13 cellular contexts compared by ENCODE assay signal in genomic region chr1:143497374-143497747, GRCh38.
DNase-seq lines count a peak whose midpoint lies in the region; ATAC-seq and TF ChIP-seq lines count a peak whose summit lies in the region.
"Had no signal": no experiment of that assay in that cellular context is flagged by ENCODE, and none has a peak within 500 bp of the region (broad histone marks: within the 10 kb centered on the region; RNA-seq: fewer than 3 reads in every experiment).

No MANE protein-coding gene starts in this region.

- no peaks in the 10 kb centered on the region for H3K4me1 ChIP-seq in OCI-LY3 (ENCODE audit: low read length)

- no peaks in the 10 kb centered on the region for H3K36me3 ChIP-seq in OCI-LY3 (replicated peaks; ENCODE audit: low read depth, low read length)

- no peaks in the 10 kb centered on the region for H3K79me2 ChIP-seq in OCI-LY3 (ENCODE audit: low read length)

- H2AFZ ChIP-seq in OCI-LY3 (ENCODE audit: low read depth, low read length): no peak overlapping the region

- no peak for ATAC-seq in activated CD8-positive, alpha-beta T cell treated with anti-CD3 and anti-CD28 coated beads for 36 hours
- ATAC-seq in GM21786 (IDR thresholded peaks at IDR 0.05; ENCODE audit: unreplicated experiment) (no peak), HG03457 (IDR thresholded peaks at IDR 0.05; ENCODE audit: unreplicated experiment) (no peak)

- peaks cover 4% of the 10 kb centered on the region for H3K36me3 Mint-ChIP-seq in activated CD8-positive, alpha-beta T cell treated with anti-CD3 and anti-CD28 coated beads for 36 hours (ENCODE audit: low read depth)

- no peaks in the 10 kb centered on the region for H4K20me1 ChIP-seq in OCI-LY3 (ENCODE audit: insufficient read depth, low read length)

- H3K4me2 ChIP-seq in OCI-LY3 (ENCODE audit: low read length): no peak overlapping the region

- TF ChIP-seq CTCF in OCI-LY3 (IDR thresholded peaks at IDR 0.05; ENCODE audit: low read depth, low read length): no peak
- no peak for TF ChIP-seq CTCF in activated CD8-positive, alpha-beta T cell treated with anti-CD3 and anti-CD28 coated beads for 36 hours (IDR thresholded peaks at IDR 0.05)

- CTCF ChIA-PET in activated CD8-positive, alpha-beta T cell treated with anti-CD3 and anti-CD28 coated beads for 36 hours (lab: Charles Lee): no interaction called here

- H3K4me3 ChIP-seq in OCI-LY3 (ENCODE audit: low read length) (peak overlapping the region; percentile 58), skeletal muscle cell (ENCODE audit: low read depth, low read length) (peak overlapping the region; percentile 44)

- H3K9ac ChIP-seq in OCI-LY3 (ENCODE audit: low read length): no peak overlapping the region

- peak; percentile 60 for DNase-seq in activated effector memory CD4-positive, alpha-beta T cell treated with anti-CD3 and anti-CD28 coated beads, Interleukin-2, amount 50 U/mL, for 16 hours
- DNase-seq in activated effector memory CD4-positive, alpha-beta T cell treated with Interleukin-2 at 50 U/mL for 16 hours: no peak
- peak; percentile 1 for DNase-seq in germinal center (ENCODE audit: low spot score)
- no peak for DNase-seq in skeletal muscle cell (ENCODE audit: low read depth)
- no peak for DNase-seq in activated CD8-positive, alpha-beta T cell treated with anti-CD3 and anti-CD28 coated beads for 36 hours
- DNase-seq: DND-41, mesendoderm, NCI-H446 treated with DMSO at 0.1 percent for 48 hours, SHP77 had no signal

- H3K9me3 ChIP-seq in OCI-LY3 (ENCODE audit: insufficient read depth, low read length): no peaks in the 10 kb centered on the region

- no peaks in the 10 kb centered on the region for H3K27me3 ChIP-seq in OCI-LY3 (ENCODE audit: low read depth, low read length)

- no peak overlapping the region for H3K27ac ChIP-seq in OCI-LY3 (ENCODE audit: low read length)
- H3K27ac ChIP-seq: VCaP had no signal

- H3K27me3 Mint-ChIP-seq in activated CD8-positive, alpha-beta T cell treated with anti-CD3 and anti-CD28 coated beads for 36 hours: peaks cover 8% of the 10 kb centered on the region

- H3K4me1 Mint-ChIP-seq in activated CD8-positive, alpha-beta T cell treated with anti-CD3 and anti-CD28 coated beads for 36 hours (ENCODE audit: low read depth): no peaks in the 10 kb centered on the region

- intact Hi-C loops in activated CD8-positive, alpha-beta T cell treated with anti-CD3 and anti-CD28 coated beads for 36 hours (cut with micrococcal nuclease): no loop called here

- POLR2A ChIA-PET in activated CD8-positive, alpha-beta T cell treated with anti-CD3 and anti-CD28 coated beads for 36 hours (lab: Charles Lee): no interaction called here

- H3K27ac Mint-ChIP-seq in activated CD8-positive, alpha-beta T cell treated with anti-CD3 and anti-CD28 coated beads for 36 hours: no peak overlapping the region

- peaks cover 5% of the 10 kb centered on the region for H3K9me3 Mint-ChIP-seq in activated CD8-positive, alpha-beta T cell treated with anti-CD3 and anti-CD28 coated beads for 36 hours

- no peak overlapping the region for H3K4me3 Mint-ChIP-seq in activated CD8-positive, alpha-beta T cell treated with anti-CD3 and anti-CD28 coated beads for 36 hours

Comparison
In these comparisons a context has a peak if more than half of its experiments do, and no peak if none do; other contexts are left out.
1. DNase-seq: peak in activated effector memory CD4-positive, alpha-beta T cell treated with anti-CD3 and anti-CD28 coated beads, Interleukin-2, amount 50 U/mL, for 16 hours (single experiment) and germinal center (single experiment); none in activated effector memory CD4-positive, alpha-beta T cell treated with Interleukin-2 at 50 U/mL for 16 hours (single experiment), skeletal muscle cell (single experiment) and activated CD8-positive, alpha-beta T cell treated with anti-CD3 and anti-CD28 coated beads for 36 hours (single experiment).